13 cellular contexts compared by ENCODE assay signal in genomic region chr1:204293605-204294365, GRCh38.
DNase-seq lines count a peak whose midpoint lies in the region; FAIRE-seq and TF ChIP-seq lines count a peak whose summit lies in the region.
"Had no signal": no experiment of that assay in that cellular context is flagged by ENCODE, and none has a peak within 500 bp of the region (broad histone marks: within the 10 kb centered on the region; RNA-seq: fewer than 3 reads in every experiment).

No MANE protein-coding gene starts in this region.

- DNase-seq in AG10803 (ENCODE audit: low read depth) (peak; percentile 76), amniotic epithelial cell (ENCODE audit: low read depth) (peak; percentile 49), cardiac muscle cell (ENCODE audit: low read depth in 1 of 2, low spot score in 1 of 2) (peak in 1 of 2 donors; percentile 68), progenitor cell of endocrine pancreas (ENCODE audit: low spot score, unreplicated experiment) (no peak), D721Med (ENCODE audit: insufficient read length, low spot score) (no peak), OCI-LY7 (ENCODE audit: low spot score) (no peak), HT-29 (ENCODE audit: low spot score) (no peak)
- no peak for DNase-seq in activated naive CD4-positive, alpha-beta T cell treated with anti-CD3 and anti-CD28 coated beads, Interleukin-2, amount 10 ng/mL, durations not matched to agents 7 days and 5 days
- DNase-seq: SIG-M5 had no signal

- H3K9me3 ChIP-seq in cardiac muscle cell (ENCODE audit: low read depth) (no peaks in the 10 kb centered on the region), OCI-LY7 (ENCODE audit: low read length) (no peaks in the 10 kb centered on the region)
- H3K9me3 ChIP-seq: testis had no signal

- intact Hi-C loops in OCI-LY7 (cut with micrococcal nuclease; ENCODE audit: unreplicated experiment): no loop called here

- no peak overlapping the region for H3K4me3 Mint-ChIP-seq in progenitor cell of endocrine pancreas (ENCODE audit: low read depth)
- H3K4me3 Mint-ChIP-seq in activated naive CD4-positive, alpha-beta T cell treated with anti-CD3 and anti-CD28 coated beads, Interleukin-2, amount 10 ng/mL, durations not matched to agents 7 days and 5 days: no peak overlapping the region

- H4K20me1 ChIP-seq in OCI-LY7 (ENCODE audit: insufficient read depth, low read length): no peaks in the 10 kb centered on the region

- H3K27ac ChIP-seq in cardiac muscle cell (peak overlapping the region; percentile 86), OCI-LY7 (ENCODE audit: low read depth, low read length, poor library complexity, severe bottlenecking) (no peak overlapping the region)
- H3K27ac ChIP-seq: foreskin keratinocyte, testis, VCaP had no signal

- no peaks in the 10 kb centered on the region for H3K36me3 Mint-ChIP-seq in progenitor cell of endocrine pancreas (ENCODE audit: insufficient read depth)
- H3K36me3 Mint-ChIP-seq in activated naive CD4-positive, alpha-beta T cell treated with anti-CD3 and anti-CD28 coated beads, Interleukin-2, amount 10 ng/mL, durations not matched to agents 7 days and 5 days: no peaks in the 10 kb centered on the region

- no peaks in the 10 kb centered on the region for H3K9me3 Mint-ChIP-seq in progenitor cell of endocrine pancreas (ENCODE audit: low read depth)
- H3K9me3 Mint-ChIP-seq in activated naive CD4-positive, alpha-beta T cell treated with anti-CD3 and anti-CD28 coated beads, Interleukin-2, amount 10 ng/mL, durations not matched to agents 7 days and 5 days: no peaks in the 10 kb centered on the region

- H3K4me1 ChIP-seq in cardiac muscle cell (ENCODE audit: low read depth): peaks cover 56% of the 10 kb centered on the region
- H3K4me1 ChIP-seq in OCI-LY7 (ENCODE audit: insufficient read depth, low read length, poor library complexity, severe bottlenecking): no peaks in the 10 kb centered on the region

- TF ChIP-seq CTCF in AG10803 (conservative IDR thresholded peaks at IDR 0.05; ENCODE audit: low read length) (no peak), cardiac muscle cell (IDR thresholded peaks at IDR 0.05; ENCODE audit: low read depth, low read length) (no peak), progenitor cell of endocrine pancreas (IDR thresholded peaks at IDR 0.05; ENCODE audit: unreplicated experiment) (no peak), D721Med (IDR thresholded peaks at IDR 0.05; ENCODE audit: insufficient read depth, missing control alignments) (no peak), OCI-LY7 (conservative IDR thresholded peaks at IDR 0.05; ENCODE audit: low read length) (no peak)

- no peaks in the 10 kb centered on the region for H3K27me3 ChIP-seq in cardiac muscle cell
- H3K27me3 ChIP-seq: foreskin keratinocyte, testis had no signal

- no peaks in the 10 kb centered on the region for H3K27me3 Mint-ChIP-seq in progenitor cell of endocrine pancreas
- peaks cover 62% of the 10 kb centered on the region for H3K27me3 Mint-ChIP-seq in activated naive CD4-positive, alpha-beta T cell treated with anti-CD3 and anti-CD28 coated beads, Interleukin-2, amount 10 ng/mL, durations not matched to agents 7 days and 5 days

- H3K79me2 ChIP-seq in OCI-LY7 (ENCODE audit: insufficient read depth, low read depth, low read length): no peaks in the 10 kb centered on the region

- H3K4me3 ChIP-seq in AG10803 (ENCODE audit: low read length) (no peak overlapping the region), cardiac muscle cell (no peak overlapping the region), OCI-LY7 (ENCODE audit: low read depth, low read length, poor library complexity, severe bottlenecking) (no peak overlapping the region)
- H3K4me3 ChIP-seq: testis had no signal

- FAIRE-seq in D721Med (lab: Jason Lieb, UNC): no peak
- FAIRE-seq: G401.6 had no signal

- H3K36me3 ChIP-seq in cardiac muscle cell: no peaks in the 10 kb centered on the region
- H3K36me3 ChIP-seq in OCI-LY7 (ENCODE audit: insufficient read depth, low read length): no peaks in the 10 kb centered on the region

- peak overlapping the region; percentile 11 for H3K27ac Mint-ChIP-seq in progenitor cell of endocrine pancreas
- H3K27ac Mint-ChIP-seq in activated naive CD4-positive, alpha-beta T cell treated with anti-CD3 and anti-CD28 coated beads, Interleukin-2, amount 10 ng/mL, durations not matched to agents 7 days and 5 days: no peak overlapping the region

- peaks cover 39% of the 10 kb centered on the region for H3K4me1 Mint-ChIP-seq in progenitor cell of endocrine pancreas (ENCODE audit: low read depth)
- peaks cover 5% of the 10 kb centered on the region for H3K4me1 Mint-ChIP-seq in activated naive CD4-positive, alpha-beta T cell treated with anti-CD3 and anti-CD28 coated beads, Interleukin-2, amount 10 ng/mL, durations not matched to agents 7 days and 5 days

- BruUV-seq in OCI-LY7 (replicated peaks; lab: Mats Ljungman, UMichigan): no TSS peak

- no peaks in the 10 kb centered on the region for H3K9me2 ChIP-seq in OCI-LY7 (ENCODE audit: insufficient read depth, low read length)

- no peak overlapping the region for H2AFZ ChIP-seq in OCI-LY7 (ENCODE audit: low read length)

- POLR2A ChIA-PET in OCI-LY7 (lab: Charles Lee): no interaction called here

- CTCF ChIA-PET in OCI-LY7 (lab: Charles Lee; ENCODE audit: unreplicated experiment): no interaction called here
- CTCF ChIA-PET in activated naive CD4-positive, alpha-beta T cell treated with anti-CD3 and anti-CD28 coated beads, Interleukin-2, amount 10 ng/mL, durations not matched to agents 7 days and 5 days (lab: Charles Lee): no interaction called here

- H3K4me2 ChIP-seq in OCI-LY7 (ENCODE audit: low read length): no peak overlapping the region

Comparison
In these comparisons a context has a peak if more than half of its experiments do, and no peak if none do; other contexts are left out.
1. DNase-seq: peak in AG10803 (single experiment) and amniotic epithelial cell (single experiment); none in progenitor cell of endocrine pancreas (single experiment), D721Med (single experiment), OCI-LY7 (single experiment), activated naive CD4-positive, alpha-beta T cell treated with anti-CD3 and anti-CD28 coated beads, Interleukin-2, amount 10 ng/mL, durations not matched to agents 7 days and 5 days (single experiment) and HT-29 (single experiment).